Comparison of ENCODE assay signal across 8 cellular contexts in the genomic region with DNA sequence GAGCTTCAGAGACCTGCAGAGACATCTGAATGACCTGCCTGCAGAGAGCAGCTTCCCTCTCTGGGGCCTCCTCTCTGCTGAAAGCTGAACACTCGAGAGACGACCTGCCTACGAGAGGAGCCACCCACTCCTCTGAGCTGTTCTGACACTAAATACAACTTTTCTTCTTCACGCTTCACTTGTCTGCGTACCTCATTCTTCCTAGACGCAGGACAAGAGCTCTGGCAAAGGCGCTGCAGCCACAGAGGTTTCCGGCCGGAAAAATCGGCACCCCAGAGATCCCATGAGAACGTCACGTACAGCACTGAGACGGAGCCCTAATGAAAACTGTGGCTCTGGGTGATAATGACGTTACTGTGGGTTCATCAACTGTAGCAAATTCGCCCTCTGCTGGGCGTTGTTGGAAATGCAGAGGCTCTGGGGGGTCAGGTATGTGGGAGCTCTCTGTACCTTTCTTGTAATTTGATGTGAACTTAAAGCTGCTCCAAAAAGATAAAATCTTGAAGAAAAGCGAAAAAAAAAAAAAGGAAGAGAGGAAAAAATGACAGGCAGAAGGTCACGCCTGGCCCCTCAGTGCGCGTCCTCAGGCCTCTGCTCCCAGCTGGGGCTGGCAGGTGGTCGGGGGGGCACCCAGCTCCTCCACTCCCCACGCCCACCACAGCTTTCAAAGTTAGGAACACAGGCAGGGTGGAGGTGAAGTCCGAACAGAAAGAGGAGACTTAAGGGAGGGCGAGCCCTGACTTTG.
DNase-seq lines count a peak whose midpoint lies in the region; ATAC-seq, FAIRE-seq and TF ChIP-seq lines count a peak whose summit lies in the region.

No MANE protein-coding gene starts in this region.

- no peaks in the 10 kb centered on the region for H3K27me3 Mint-ChIP-seq in activated T-cell treated with anti-CD3 and anti-CD28 coated beads, Interleukin-2, amount 50 U/mL, for 72 hours (ENCODE audit: low read depth)

- peak; percentile 64 for TF ChIP-seq RAD21 in neural cell (conservative IDR thresholded peaks at IDR 0.05)

- FAIRE-seq in HTR-8/SVneo (lab: Jason Lieb, UNC), result no peak

- no peak overlapping the region for H3K27ac ChIP-seq in PC-9
- no peak overlapping the region for H3K27ac ChIP-seq in neural cell (ENCODE audit: low read length)

- TF ChIP-seq CTCF in PC-9 (conservative IDR thresholded peaks at IDR 0.05) (peak; percentile 100), fibroblast of the aortic adventitia (IDR thresholded peaks at IDR 0.05; ENCODE audit: insufficient read depth, low read length) (peak; percentile 92), neural cell (IDR thresholded peaks at IDR 0.05; ENCODE audit: poor library complexity, severe bottlenecking) (peak; percentile 74)

- H3F3A ChIP-seq in PC-9 (ENCODE audit: insufficient read depth, low read depth), result no peaks in the 10 kb centered on the region
- no peaks in the 10 kb centered on the region for H3F3A ChIP-seq in neural cell (ENCODE audit: insufficient read depth, low read length, poor library complexity, severe bottlenecking)

- POLR2A ChIA-PET in PC-9 (lab: Charles Lee; ENCODE audit: unreplicated experiment), result no interaction called here

- H3K36me3 Mint-ChIP-seq in activated T-cell treated with anti-CD3 and anti-CD28 coated beads, Interleukin-2, amount 50 U/mL, for 72 hours (ENCODE audit: insufficient read depth in 2 of 2), result peaks cover 6 to 11% of the 10 kb centered on the region in 2 donors

- peak overlapping the region; percentile 38 for H3K27ac Mint-ChIP-seq in activated T-cell treated with anti-CD3 and anti-CD28 coated beads, Interleukin-2, amount 50 U/mL, for 72 hours

- no peaks in the 10 kb centered on the region for H3K79me2 ChIP-seq in PC-9 (ENCODE audit: low read depth)
- no peaks in the 10 kb centered on the region for H3K79me2 ChIP-seq in neural cell (replicated peaks; ENCODE audit: insufficient read depth, low read length)

- intact Hi-C loops in PC-9 (cut with micrococcal nuclease; ENCODE audit: unreplicated experiment), result loop anchor here (1.0 to 2.0 kb wide), 6 partner anchors 148 to 482 kb away; a partner anchor contains a TSS

- ATAC-seq in GM21390 (IDR thresholded peaks at IDR 0.05; ENCODE audit: unreplicated experiment), result peak; percentile 93
- ATAC-seq in activated T-cell treated with anti-CD3 and anti-CD28 coated beads, Interleukin-2, amount 50 U/mL, for 72 hours (replicated peaks in 1 of 2), result peak; percentile 75 to 85
- ATAC-seq in stimulated activated naive CD8-positive, alpha-beta T cell treated with anti-CD3 and anti-CD28 coated beads, Interleukin-15, Interleukin-2, amounts not matched to agents 100 U/mL and 50 U/mL, for 24 hours, result peak; percentile 82

- H3K4me3 Mint-ChIP-seq in activated T-cell treated with anti-CD3 and anti-CD28 coated beads, Interleukin-2, amount 50 U/mL, for 72 hours, result peak overlapping the region; percentile 88

- peaks cover 25% of the 10 kb centered on the region for H3K4me1 Mint-ChIP-seq in activated T-cell treated with anti-CD3 and anti-CD28 coated beads, Interleukin-2, amount 50 U/mL, for 72 hours (ENCODE audit: low read depth)

- peaks cover 1 to 4% of the 10 kb centered on the region in 2 donors for H3K9me3 Mint-ChIP-seq in activated T-cell treated with anti-CD3 and anti-CD28 coated beads, Interleukin-2, amount 50 U/mL, for 72 hours

- H3K9me3 ChIP-seq in PC-9 (ENCODE audit: insufficient read depth, low read depth), result peaks cover 8% of the 10 kb centered on the region
- no peaks in the 10 kb centered on the region for H3K9me3 ChIP-seq in neural cell (ENCODE audit: low read length)

- H3K36me3 ChIP-seq in PC-9 (ENCODE audit: low read depth) (no peaks in the 10 kb centered on the region), neural cell (ENCODE audit: insufficient read depth, low read length) (no peaks in the 10 kb centered on the region)

- peaks cover 29% of the 10 kb centered on the region for H3K27me3 ChIP-seq in PC-9 (ENCODE audit: insufficient read depth, low read depth)
- no peaks in the 10 kb centered on the region for H3K27me3 ChIP-seq in neural cell (ENCODE audit: insufficient read depth, low read depth, low read length)

- H3K9me2 ChIP-seq in PC-9 (ENCODE audit: insufficient read depth), result no peaks in the 10 kb centered on the region
- no peaks in the 10 kb centered on the region for H3K9me2 ChIP-seq in neural cell (ENCODE audit: insufficient read depth, low read length)

- TF ChIP-seq EP300 in neural cell (conservative IDR thresholded peaks at IDR 0.05; ENCODE audit: poor library complexity, severe bottlenecking), result no peak

- peak overlapping the region; percentile 80 for H2AFZ ChIP-seq in PC-9
- no peak overlapping the region for H2AFZ ChIP-seq in neural cell (ENCODE audit: low read depth, low read length)

- CTCF ChIA-PET in PC-9 (lab: Charles Lee), result interaction anchor here (0.6 to 2.4 kb wide), 7 partner anchors 93 to 281 kb away, joined by 3 to 19 read pairs (median 5); a partner anchor contains a TSS

- no peaks in the 10 kb centered on the region for H3K4me1 ChIP-seq in PC-9 (replicated peaks; ENCODE audit: insufficient read depth)

- H3K9ac ChIP-seq in neural cell (ENCODE audit: low read length), result no peak overlapping the region

- DNase-seq in Caki2 (ENCODE audit: low read depth) (peak; percentile 50), HTR-8/SVneo (ENCODE audit: insufficient read length, low spot score) (peak; percentile 66), PC-9 (peak; percentile 71 to 85), fibroblast of the aortic adventitia (ENCODE audit: low read depth) (peak; percentile 74)
- DNase-seq in activated T-cell treated with anti-CD3 and anti-CD28 coated beads, Interleukin-2, amount 50 U/mL, for 72 hours, result peak; percentile 84 to 87
- peak; percentile 94 for DNase-seq in stimulated activated naive CD8-positive, alpha-beta T cell treated with anti-CD3 and anti-CD28 coated beads, Interleukin-15, Interleukin-2, amounts not matched to agents 100 U/mL and 50 U/mL, for 24 hours

- in situ Hi-C loops in Caki2 (cut with HindIII; ENCODE audit: low pct_unique_long_range_greater_than_20kb, low sequenced_read_pairs), result no loop called here

- BruUV-seq in PC-9 (replicated peaks; lab: Mats Ljungman, UMichigan), result no TSS peak

- H3K4me2 ChIP-seq in PC-9 (peak overlapping the region; percentile 81), neural cell (ENCODE audit: low read length) (no peak overlapping the region)

- H4K20me1 ChIP-seq in PC-9 (ENCODE audit: insufficient read depth) (no peaks in the 10 kb centered on the region), neural cell (ENCODE audit: insufficient read depth) (no peaks in the 10 kb centered on the region)

- peak overlapping the region; percentile 51 for H3K4me3 ChIP-seq in PC-9
- H3K4me3 ChIP-seq in fibroblast of the aortic adventitia (ENCODE audit: low read depth, low read length), result peak overlapping the region; percentile 64
- H3K4me3 ChIP-seq in neural cell (ENCODE audit: low read length), result peak overlapping the region; percentile 23

TF ChIP-seq in neural cell, 6 proteins besides CTCF, POLR2A, EP300 and RAD21:
- TF ChIP-seq SMC3 (conservative IDR thresholded peaks at IDR 0.05; ENCODE audit: poor library complexity) (peak; percentile 69), MXI1 (conservative IDR thresholded peaks at IDR 0.05; ENCODE audit: poor library complexity, severe bottlenecking) (no peak)
- TF ChIP-seq, protein P1, sequence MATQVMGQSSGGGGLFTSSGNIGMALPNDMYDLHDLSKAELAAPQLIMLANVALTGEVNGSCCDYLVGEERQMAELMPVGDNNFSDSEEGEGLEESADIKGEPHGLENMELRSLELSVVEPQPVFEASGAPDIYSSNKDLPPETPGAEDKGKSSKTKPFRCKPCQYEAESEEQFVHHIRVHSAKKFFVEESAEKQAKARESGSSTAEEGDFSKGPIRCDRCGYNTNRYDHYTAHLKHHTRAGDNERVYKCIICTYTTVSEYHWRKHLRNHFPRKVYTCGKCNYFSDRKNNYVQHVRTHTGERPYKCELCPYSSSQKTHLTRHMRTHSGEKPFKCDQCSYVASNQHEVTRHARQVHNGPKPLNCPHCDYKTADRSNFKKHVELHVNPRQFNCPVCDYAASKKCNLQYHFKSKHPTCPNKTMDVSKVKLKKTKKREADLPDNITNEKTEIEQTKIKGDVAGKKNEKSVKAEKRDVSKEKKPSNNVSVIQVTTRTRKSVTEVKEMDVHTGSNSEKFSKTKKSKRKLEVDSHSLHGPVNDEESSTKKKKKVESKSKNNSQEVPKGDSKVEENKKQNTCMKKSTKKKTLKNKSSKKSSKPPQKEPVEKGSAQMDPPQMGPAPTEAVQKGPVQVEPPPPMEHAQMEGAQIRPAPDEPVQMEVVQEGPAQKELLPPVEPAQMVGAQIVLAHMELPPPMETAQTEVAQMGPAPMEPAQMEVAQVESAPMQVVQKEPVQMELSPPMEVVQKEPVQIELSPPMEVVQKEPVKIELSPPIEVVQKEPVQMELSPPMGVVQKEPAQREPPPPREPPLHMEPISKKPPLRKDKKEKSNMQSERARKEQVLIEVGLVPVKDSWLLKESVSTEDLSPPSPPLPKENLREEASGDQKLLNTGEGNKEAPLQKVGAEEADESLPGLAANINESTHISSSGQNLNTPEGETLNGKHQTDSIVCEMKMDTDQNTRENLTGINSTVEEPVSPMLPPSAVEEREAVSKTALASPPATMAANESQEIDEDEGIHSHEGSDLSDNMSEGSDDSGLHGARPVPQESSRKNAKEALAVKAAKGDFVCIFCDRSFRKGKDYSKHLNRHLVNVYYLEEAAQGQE (IDR thresholded peaks at IDR 0.05; ENCODE audit: borderline replicate concordance), result no peak
